Comparison of ENCODE assay signal across 12 cellular contexts in the genomic region with DNA sequence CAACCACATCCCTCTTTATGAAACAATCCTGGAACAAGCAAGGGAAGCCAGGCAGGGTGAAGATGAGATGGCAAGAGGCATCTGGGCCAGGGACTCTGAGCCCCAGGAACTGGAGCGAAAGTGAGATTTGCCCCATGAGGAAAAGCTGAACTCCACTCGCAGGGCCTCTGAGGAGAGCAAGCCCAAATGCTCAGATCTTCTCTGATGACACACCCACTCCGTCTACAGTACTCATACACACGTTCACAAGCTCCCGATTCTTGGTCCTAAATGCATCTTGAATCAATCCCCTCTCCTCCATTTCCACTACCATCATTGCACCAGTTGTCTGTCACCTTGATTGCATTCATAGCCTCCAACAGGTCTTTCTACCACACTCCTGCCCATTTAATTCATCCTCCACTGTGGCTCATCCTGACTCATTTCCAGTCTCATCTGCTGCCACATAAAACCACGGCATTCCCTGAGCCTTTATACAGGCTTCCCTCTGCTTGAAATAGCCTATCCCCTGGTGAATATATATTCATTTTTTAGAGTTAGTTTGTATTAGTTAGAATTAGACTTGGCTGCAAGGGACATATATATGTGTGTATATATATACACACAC. TPM values are rescaled to one million over a fixed set of nuclear protein-coding genes. Genes with fewer than 3 reads are reported as not detected.
A peak's percentile ranks its signal among the peaks of the same experiment; 100 is the strongest.
DNase-seq lines count a peak whose midpoint lies in the region; ATAC-seq, FAIRE-seq and TF ChIP-seq lines count a peak whose summit lies in the region.
"Had no signal": no experiment of that assay in that cellular context is flagged by ENCODE, and none has a peak within 500 bp of the region (broad histone marks: within the 10 kb centered on the region; RNA-seq: fewer than 3 reads in every experiment).

No MANE protein-coding gene starts in this region.

- dilution Hi-C loops in keratinocyte (cut with MboI; ENCODE audit: extremely low pct_ligation_motif_present, low sequenced_read_pairs), result no loop called here

- intact Hi-C loops in psoas muscle (cut with DNase I), result loop anchor here in 1 of 2 donors (5.0 kb wide), 2 partner anchors 44 to 314 kb away; a partner anchor contains a TSS

- no peak overlapping the region for H2AFZ ChIP-seq in keratinocyte (ENCODE audit: control insufficient read depth, low read length)

- H3K36me3 ChIP-seq in keratinocyte (ENCODE audit: control insufficient read depth in 2 of 2, extremely low read depth in 1 of 2, insufficient read depth in 2 of 2, low read length in 2 of 2) (no peaks in the 10 kb centered on the region), psoas muscle (ENCODE audit: insufficient read depth in 1 of 2, low read depth in 1 of 2) (no peaks in the 10 kb centered on the region)

- H3K4me2 ChIP-seq in keratinocyte (ENCODE audit: control insufficient read depth, extremely low read depth, insufficient read depth, low read depth, low read length), result peak overlapping the region; percentile 27

- no peaks in the 10 kb centered on the region for H4K20me1 ChIP-seq in keratinocyte (ENCODE audit: control insufficient read depth, extremely low read depth, insufficient read depth, low read length)

- H3K27me3 ChIP-seq in keratinocyte (ENCODE audit: control insufficient read depth, extremely low read depth, insufficient read depth, low read length), result no peaks in the 10 kb centered on the region
- H3K27me3 ChIP-seq in psoas muscle (ENCODE audit: insufficient read depth in 3 of 3, low read length in 2 of 3), result no peaks in the 10 kb centered on the region

- WGBS in psoas muscle, 3 donors, result 59 to 76% (median 62%) methylated on average over 6 of the region's 6 CpGs

- DNase-seq in EL (peak; percentile 70), keratinocyte (ENCODE audit: low read depth, low spot score) (peak; percentile 41), cortex of kidney (lab: John Stamatoyannopoulos, UW) (no peak), psoas muscle (no peak)
- DNase-seq: activated CD4-positive, alpha-beta T cell treated with anti-CD3 and anti-CD28 coated beads, Interleukin-2, amount 10 ng/mL, durations not matched to agents 7 days and 5 days; activated naive CD4-positive, alpha-beta T cell; CD4-positive, alpha-beta memory T cell; NCI-H524 treated with DMSO at 0.1 percent for 48 hours had no signal

- peaks cover 19% of the 10 kb centered on the region for H3K4me1 ChIP-seq in keratinocyte (ENCODE audit: control insufficient read depth, extremely low read depth, insufficient read depth, low read length)
- no peaks in the 10 kb centered on the region for H3K4me1 ChIP-seq in psoas muscle

- ATAC-seq in SK-N-SH treated with all-trans-retinoic acid at 6 μM for 48 hours (peak; percentile 51), psoas muscle (no peak), HG03439 (IDR thresholded peaks at IDR 0.05; ENCODE audit: unreplicated experiment) (no peak)

- TF ChIP-seq CTCF in keratinocyte (optimal IDR thresholded peaks at IDR 0.05 in 1 of 3, IDR thresholded peaks at IDR 0.05 in 1 of 3, conservative IDR thresholded peaks at IDR 0.05 in 1 of 3; ENCODE audit: extremely low read depth in 1 of 3, insufficient read depth in 2 of 3, low read length in 3 of 3) (no peak), psoas muscle (IDR thresholded peaks at IDR 0.05) (no peak)

- H3K9ac ChIP-seq in keratinocyte (ENCODE audit: control insufficient read depth, extremely low read depth, insufficient read depth, low read length), result no peak overlapping the region

- peak; percentile 95 for FAIRE-seq in keratinocyte (lab: Jason Lieb, UNC)

- H3K27ac ChIP-seq in keratinocyte (ENCODE audit: control insufficient read depth, insufficient read depth, low read length) (no peak overlapping the region), psoas muscle (no peak overlapping the region)
- H3K27ac ChIP-seq: SK-N-MC, skin epidermis had no signal

- H3K4me3 ChIP-seq in keratinocyte (ENCODE audit: control insufficient read depth in 2 of 3, extremely low read depth in 1 of 3, insufficient read depth in 2 of 3, low read depth in 1 of 3, low read length in 3 of 3), result no peak overlapping the region
- H3K4me3 ChIP-seq in psoas muscle, result no peak overlapping the region
- H3K4me3 ChIP-seq: SK-N-MC, skin epidermis had no signal

- H3K9me1 ChIP-seq in keratinocyte (ENCODE audit: control insufficient read depth, extremely low read depth, insufficient read depth, low read length), result no peaks in the 10 kb centered on the region

- no peaks in the 10 kb centered on the region for H3K79me2 ChIP-seq in keratinocyte (ENCODE audit: control insufficient read depth, insufficient read depth, low read length)

- H3K9me3 ChIP-seq in keratinocyte (ENCODE audit: control insufficient read depth, low read depth, low read length) (no peaks in the 10 kb centered on the region), psoas muscle (no peaks in the 10 kb centered on the region)

TF ChIP-seq in SK-N-SH treated with all-trans-retinoic acid at 6 μM for 48 hours, 23 proteins besides CTCF, POLR2A, EP300 and RAD21 (continues in another document):
- TF ChIP-seq TOX (CRISPR knock-in tag; IDR thresholded peaks at IDR 0.05; ENCODE audit: borderline replicate concordance) (no peak), ISL1 (CRISPR knock-in tag; IDR thresholded peaks at IDR 0.05) (no peak), CSDC2 (CRISPR knock-in tag; IDR thresholded peaks at IDR 0.05) (no peak), ZFP30 (CRISPR knock-in tag; IDR thresholded peaks at IDR 0.05) (no peak)
- TF ChIP-seq, protein P1, sequence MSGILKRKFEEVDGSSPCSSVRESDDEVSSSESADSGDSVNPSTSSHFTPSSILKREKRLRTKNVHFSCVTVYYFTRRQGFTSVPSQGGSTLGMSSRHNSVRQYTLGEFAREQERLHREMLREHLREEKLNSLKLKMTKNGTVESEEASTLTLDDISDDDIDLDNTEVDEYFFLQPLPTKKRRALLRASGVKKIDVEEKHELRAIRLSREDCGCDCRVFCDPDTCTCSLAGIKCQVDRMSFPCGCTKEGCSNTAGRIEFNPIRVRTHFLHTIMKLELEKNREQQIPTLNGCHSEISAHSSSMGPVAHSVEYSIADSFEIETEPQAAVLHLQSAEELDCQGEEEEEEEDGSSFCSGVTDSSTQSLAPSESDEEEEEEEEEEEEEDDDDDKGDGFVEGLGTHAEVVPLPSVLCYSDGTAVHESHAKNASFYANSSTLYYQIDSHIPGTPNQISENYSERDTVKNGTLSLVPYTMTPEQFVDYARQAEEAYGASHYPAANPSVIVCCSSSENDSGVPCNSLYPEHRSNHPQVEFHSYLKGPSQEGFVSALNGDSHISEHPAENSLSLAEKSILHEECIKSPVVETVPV (CRISPR knock-in tag; IDR thresholded peaks at IDR 0.05), result no peak

RNA-seq across cellular contexts. Expression of a gene that starts 1.3 kb away (rescaled TPM):
- polyA plus RNA-seq in keratinocyte, result not detected in 3 replicates
- polyA plus RNA-seq in keratinocyte (2011; ENCODE audit: low read depth), result not detected
- not detected in 2 replicates for polyA plus RNA-seq in keratinocyte (2011; cell fraction: cytosol; rRNA removed)
- polyA plus RNA-seq in keratinocyte (2011; cell fraction: nucleus; rRNA removed), result not detected in 2 replicates
- polyA plus RNA-seq in keratinocyte (2012; ENCODE audit: low replicate concordance), result not detected in 2 replicates
- not detected in 3 replicates for polyA minus RNA-seq in keratinocyte
- not detected for polyA minus RNA-seq in keratinocyte (2011; cell fraction: cytosol; rRNA and poly(A)+ RNA removed)
- not detected in 2 replicates for polyA minus RNA-seq in keratinocyte (2011; cell fraction: nucleus; rRNA and poly(A)+ RNA removed)
- total RNA-seq in psoas muscle, result not detected
- under 1 TPM in 1 of 3 donors, not detected in 2; 0.05 TPM for polyA plus RNA-seq in psoas muscle
- total RNA-seq: activated CD4-positive, alpha-beta T cell treated with anti-CD3 and anti-CD28 coated beads, Interleukin-2, amount 10 ng/mL, durations not matched to agents 7 days and 5 days; CD4-positive, alpha-beta memory T cell had no signal
- polyA plus RNA-seq: CD4-positive, alpha-beta memory T cell had no signal

RNA-seq across cellular contexts. Expression of a gene that starts 5.1 kb away (rescaled TPM):
- polyA plus RNA-seq in keratinocyte (61.2 to 77.9 TPM (median 71.1 TPM) in 3 replicates), psoas muscle (10 to 100 TPM; 40.1 to 98.6 (median 70.2) TPM)
- 100 TPM for polyA plus RNA-seq in keratinocyte (2011; ENCODE audit: low read depth)
- polyA plus RNA-seq in keratinocyte (2011; cell fraction: cytosol; rRNA removed), result 62.3 and 75.6 TPM in 2 replicates
- polyA plus RNA-seq in keratinocyte (2011; cell fraction: nucleus; rRNA removed), result 40.1 and 54.0 TPM in 2 replicates
- 45.7 and 53.1 TPM in 2 replicates for polyA plus RNA-seq in keratinocyte (2012; ENCODE audit: low replicate concordance)
- 27.1 to 81.3 TPM (median 50.2 TPM) in 3 replicates for polyA minus RNA-seq in keratinocyte
- polyA minus RNA-seq in keratinocyte (2011; cell fraction: cytosol; rRNA and poly(A)+ RNA removed), result 50.1 TPM
- polyA minus RNA-seq in keratinocyte (2011; cell fraction: nucleus; rRNA and poly(A)+ RNA removed), result 9.7 and 30.9 TPM in 2 replicates
- 10 to 100 TPM; 41.4 to 63.2 (median 56.1) TPM for total RNA-seq in psoas muscle

RNA-seq across cellular contexts. Expression of a gene that starts 20.2 kb away (rescaled TPM):
- polyA plus RNA-seq in keratinocyte, result 9.1 to 13.3 TPM (median 12.6 TPM) in 3 replicates
- 10.5 TPM for polyA plus RNA-seq in keratinocyte (2011; ENCODE audit: low read depth)
- polyA plus RNA-seq in keratinocyte (2011; cell fraction: cytosol; rRNA removed), result 8.4 and 9.2 TPM in 2 replicates
- 10.0 and 10.3 TPM in 2 replicates for polyA plus RNA-seq in keratinocyte (2011; cell fraction: nucleus; rRNA removed)
- polyA plus RNA-seq in keratinocyte (2012; ENCODE audit: low replicate concordance), result 8.1 and 9.8 TPM in 2 replicates
- polyA minus RNA-seq in keratinocyte, result 7.8 to 14.8 TPM (median 13.0 TPM) in 3 replicates
- polyA minus RNA-seq in keratinocyte (2011; cell fraction: cytosol; rRNA and poly(A)+ RNA removed), result 5.4 TPM
- polyA minus RNA-seq in keratinocyte (2011; cell fraction: nucleus; rRNA and poly(A)+ RNA removed), result 3.8 and 6.8 TPM in 2 replicates
- 10 to 100 TPM in 1 of 4 donors, 1 to 10 TPM in 3; 8.6 to 11.4 (median 9.2) TPM for total RNA-seq in psoas muscle
- 10 to 100 TPM; 11.2 to 17.1 (median 14.2) TPM for polyA plus RNA-seq in psoas muscle

RNA-seq across cellular contexts. Expression of a gene that starts 30.1 kb away (rescaled TPM):
- polyA plus RNA-seq in keratinocyte (not detected in 3 replicates), psoas muscle (1 to 10 TPM in 1 of 3 donors, under 1 TPM in 1, not detected in 1; 0.44 to 6.0 TPM)
- polyA plus RNA-seq in keratinocyte (2011; ENCODE audit: low read depth), result not detected
- polyA plus RNA-seq in keratinocyte (2011; cell fraction: cytosol; rRNA removed), result not detected in 2 replicates
- polyA plus RNA-seq in keratinocyte (2011; cell fraction: nucleus; rRNA removed), result not detected in 2 replicates
- not detected in 2 replicates for polyA plus RNA-seq in keratinocyte (2012; ENCODE audit: low replicate concordance)
- not detected in 3 replicates for polyA minus RNA-seq in keratinocyte
- not detected for polyA minus RNA-seq in keratinocyte (2011; cell fraction: cytosol; rRNA and poly(A)+ RNA removed)
- polyA minus RNA-seq in keratinocyte (2011; cell fraction: nucleus; rRNA and poly(A)+ RNA removed), result not detected in 2 replicates
- under 1 TPM in 1 of 4 donors, not detected in 3; 0.50 TPM for total RNA-seq in psoas muscle
- total RNA-seq: activated CD4-positive, alpha-beta T cell treated with anti-CD3 and anti-CD28 coated beads, Interleukin-2, amount 10 ng/mL, durations not matched to agents 7 days and 5 days; CD4-positive, alpha-beta memory T cell had no signal
- polyA plus RNA-seq: CD4-positive, alpha-beta memory T cell had no signal

RNA-seq across cellular contexts. Expression of a gene that starts 36.7 kb away (rescaled TPM):
- polyA plus RNA-seq in keratinocyte, result not detected in 3 replicates
- not detected for polyA plus RNA-seq in keratinocyte (2011; ENCODE audit: low read depth)
- polyA plus RNA-seq in keratinocyte (2011; cell fraction: cytosol; rRNA removed), result not detected in 2 replicates
- polyA plus RNA-seq in keratinocyte (2011; cell fraction: nucleus; rRNA removed), result not detected in 2 replicates
- not detected in 2 replicates for polyA plus RNA-seq in keratinocyte (2012; ENCODE audit: low replicate concordance)
- polyA minus RNA-seq in keratinocyte, result not detected in 3 replicates
- polyA minus RNA-seq in keratinocyte (2011; cell fraction: cytosol; rRNA and poly(A)+ RNA removed), result not detected
- not detected in 2 replicates for polyA minus RNA-seq in keratinocyte (2011; cell fraction: nucleus; rRNA and poly(A)+ RNA removed)
- under 1 TPM in 1 of 4 donors, not detected in 3; 0.46 TPM for total RNA-seq in psoas muscle
- 1 to 10 TPM in 1 of 3 donors, under 1 TPM in 1, not detected in 1; 0.26 to 2.2 TPM for polyA plus RNA-seq in psoas muscle
- total RNA-seq: activated CD4-positive, alpha-beta T cell treated with anti-CD3 and anti-CD28 coated beads, Interleukin-2, amount 10 ng/mL, durations not matched to agents 7 days and 5 days; CD4-positive, alpha-beta memory T cell had no signal
- polyA plus RNA-seq: CD4-positive, alpha-beta memory T cell had no signal

Comparison
In these comparisons a context has a peak if more than half of its experiments do, and no peak if none do; other contexts are left out.
1. DNase-seq: peak in EL (single experiment) and keratinocyte (single experiment); none in cortex of kidney (single experiment) and psoas muscle (0 of 2).